Comparison of ENCODE assay signal across 39 cellular contexts in the genomic region with DNA sequence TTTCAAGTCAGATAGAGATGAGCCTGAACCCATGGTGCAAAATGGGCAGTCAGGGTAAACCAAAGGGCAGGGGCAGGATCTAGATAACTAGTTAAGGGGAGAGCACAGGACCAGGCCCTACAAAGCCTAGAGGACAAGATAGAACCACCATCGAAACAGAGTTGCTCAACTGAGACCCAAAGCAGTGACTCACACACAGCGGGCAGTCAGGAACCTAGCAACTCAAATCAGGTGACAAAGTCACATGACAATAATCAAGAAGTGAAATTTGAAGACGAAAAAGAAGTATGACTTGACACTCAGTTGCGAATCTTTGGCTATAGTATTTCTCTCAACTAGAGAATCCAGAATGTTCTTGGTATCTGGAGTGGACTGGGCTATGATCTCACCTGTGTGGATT.
DNase-seq lines count a peak whose midpoint lies in the region; ATAC-seq, FAIRE-seq and TF ChIP-seq lines count a peak whose summit lies in the region.
"Had no signal": no experiment of that assay in that cellular context is flagged by ENCODE, and none has a peak within 500 bp of the region (broad histone marks: within the 10 kb centered on the region; RNA-seq: fewer than 3 reads in every experiment).

No MANE protein-coding gene starts in this region.

- no peak overlapping the region for H4K91ac ChIP-seq in IMR-90 (ENCODE audit: insufficient read depth, low read depth, low read length)

- intact Hi-C loops in IMR-90 (cut with micrococcal nuclease) (no loop called here), ovary (cut with DNase I) (no loop called here), left lung (cut with DNase I) (no loop called here), right cardiac atrium (cut with DNase I) (no loop called here)

- H2BK120ac ChIP-seq in IMR-90 (ENCODE audit: low read depth, low read length): no peak overlapping the region

- dilution Hi-C loops in IMR-90 (cut with HindIII; ENCODE audit: low sequenced_read_pairs, unreplicated experiment): no loop called here

- BruUV-seq in IMR-90 (replicated peaks; lab: Mats Ljungman, UMichigan): no TSS peak

- H2AFZ ChIP-seq in IMR-90 (replicated peaks; ENCODE audit: low read length, poor library complexity) (no peak overlapping the region), OCI-LY3 (ENCODE audit: low read depth, low read length) (peak overlapping the region; percentile 92)

- H2AK9ac ChIP-seq in IMR-90 (replicated peaks; ENCODE audit: low read depth, low read length, poor library complexity): no peak overlapping the region

- no peak for TF ChIP-seq RAD21 in IMR-90 (IDR thresholded peaks at IDR 0.05; ENCODE audit: low read length)

- no peaks in the 10 kb centered on the region for H3K4me1 ChIP-seq in IMR-90 (ENCODE audit: control insufficient read depth, insufficient read depth, low read length)
- peaks cover 25% of the 10 kb centered on the region for H3K4me1 ChIP-seq in OCI-LY3 (ENCODE audit: low read length)
- H3K4me1 ChIP-seq in ovary (ENCODE audit: insufficient read depth): no peaks in the 10 kb centered on the region
- H3K4me1 ChIP-seq in left lung: no peaks in the 10 kb centered on the region
- H3K4me1 ChIP-seq in right cardiac atrium (ENCODE audit: control insufficient read depth, insufficient read depth, low read length): no peaks in the 10 kb centered on the region
- H3K4me1 ChIP-seq: HAP-1, right atrium auricular region, spleen had no signal

- POLR2A ChIA-PET in IMR-90 (lab: Charles Lee; ENCODE audit: unreplicated experiment): no interaction called here

- H3K14ac ChIP-seq in IMR-90 (replicated peaks; ENCODE audit: low read depth, low read length): no peak overlapping the region

- no peaks in the 10 kb centered on the region for H3K36me3 ChIP-seq in IMR-90 (ENCODE audit: control insufficient read depth, insufficient read depth, low read length)
- no peaks in the 10 kb centered on the region for H3K36me3 ChIP-seq in OCI-LY3 (replicated peaks; ENCODE audit: low read depth, low read length)
- no peaks in the 10 kb centered on the region for H3K36me3 ChIP-seq in ovary
- no peaks in the 10 kb centered on the region for H3K36me3 ChIP-seq in left lung
- H3K36me3 ChIP-seq: HAP-1, left ventricle myocardium inferior, right atrium auricular region, spleen, thoracic aorta had no signal

- no peaks in the 10 kb centered on the region for H3K9me1 ChIP-seq in IMR-90 (ENCODE audit: insufficient read depth, low read length)

- no peak for TF ChIP-seq CTCF in IMR-90 (conservative IDR thresholded peaks at IDR 0.05; ENCODE audit: low read depth, low read length)
- TF ChIP-seq CTCF in OCI-LY3 (IDR thresholded peaks at IDR 0.05; ENCODE audit: low read depth, low read length): no peak
- TF ChIP-seq CTCF in choroid plexus epithelial cell (conservative IDR thresholded peaks at IDR 0.05; ENCODE audit: low read depth, low read length): no peak
- no peak for TF ChIP-seq CTCF in ovary (IDR thresholded peaks at IDR 0.05)
- TF ChIP-seq CTCF in left lung (IDR thresholded peaks at IDR 0.05): no peak

- no peak overlapping the region for H2BK5ac ChIP-seq in IMR-90 (ENCODE audit: low read depth, low read length, poor library complexity, severe bottlenecking)

- in situ Hi-C loops in Caki2 (cut with HindIII; ENCODE audit: low pct_unique_long_range_greater_than_20kb, low sequenced_read_pairs): no loop called here
- in situ Hi-C loops in IMR-90 (cut with MboI; ENCODE audit: low sequenced_read_pairs): no loop called here

- no peak overlapping the region for H2AK5ac ChIP-seq in IMR-90 (ENCODE audit: low read depth, low read length)

- H3K56ac ChIP-seq in IMR-90 (ENCODE audit: extremely low read depth, insufficient read depth, low read length): no peak overlapping the region

- no peak for FAIRE-seq in HTR-8/SVneo (lab: Jason Lieb, UNC)
- FAIRE-seq: astrocyte, GM12891, islet of Langerhans, TTC549, urothelium cell line had no signal

- H2BK20ac ChIP-seq in IMR-90 (ENCODE audit: low read depth, low read length): no peak overlapping the region

- no peak overlapping the region for H3K9ac ChIP-seq in IMR-90 (ENCODE audit: low read depth, low read length)
- no peak overlapping the region for H3K9ac ChIP-seq in OCI-LY3 (ENCODE audit: low read length)
- H3K9ac ChIP-seq: SK-N-SH had no signal

- H3K9me3 ChIP-seq in IMR-90 (ENCODE audit: control insufficient read depth, insufficient read depth, low read length): no peaks in the 10 kb centered on the region
- H3K9me3 ChIP-seq in OCI-LY3 (ENCODE audit: insufficient read depth, low read length): no peaks in the 10 kb centered on the region
- H3K9me3 ChIP-seq in ovary: no peaks in the 10 kb centered on the region
- no peaks in the 10 kb centered on the region for H3K9me3 ChIP-seq in left lung
- no peaks in the 10 kb centered on the region for H3K9me3 ChIP-seq in right cardiac atrium (ENCODE audit: control insufficient read depth, low read length)
- H3K9me3 ChIP-seq: HAP-1, left ventricle myocardium inferior, right atrium auricular region, SK-N-SH, spleen, thoracic aorta had no signal

- H4K20me1 ChIP-seq in IMR-90 (ENCODE audit: insufficient read depth, low read length) (no peaks in the 10 kb centered on the region), OCI-LY3 (ENCODE audit: insufficient read depth, low read length) (no peaks in the 10 kb centered on the region)

- H3K27me3 ChIP-seq in IMR-90 (ENCODE audit: control insufficient read depth, insufficient read depth, low read length): no peaks in the 10 kb centered on the region
- no peaks in the 10 kb centered on the region for H3K27me3 ChIP-seq in OCI-LY3 (ENCODE audit: low read depth, low read length)
- H3K27me3 ChIP-seq in ovary: no peaks in the 10 kb centered on the region
- no peaks in the 10 kb centered on the region for H3K27me3 ChIP-seq in left lung
- H3K27me3 ChIP-seq in right cardiac atrium (ENCODE audit: control insufficient read depth, insufficient read depth): no peaks in the 10 kb centered on the region
- H3K27me3 ChIP-seq: right atrium auricular region, spleen had no signal

- TF ChIP-seq POLR2A in IMR-90 (IDR thresholded peaks at IDR 0.05; ENCODE audit: low read depth, low read length) (no peak), ovary (IDR thresholded peaks at IDR 0.05) (no peak)

- no peak overlapping the region for H2BK15ac ChIP-seq in IMR-90 (ENCODE audit: low read depth, low read length)

- H3K27ac ChIP-seq in IMR-90 (ENCODE audit: insufficient read depth, low read length) (no peak overlapping the region), OCI-LY3 (ENCODE audit: low read length) (peak overlapping the region; percentile 30; the same call in 1 of the 2 replicates), ovary (no peak overlapping the region), left lung (no peak overlapping the region), right cardiac atrium (ENCODE audit: low read length) (no peak overlapping the region)
- H3K27ac ChIP-seq: left ventricle myocardium inferior, right atrium auricular region, spleen, thoracic aorta had no signal

- H4K8ac ChIP-seq in IMR-90 (ENCODE audit: low read depth in 2 of 2, low read length in 2 of 2): no peak overlapping the region

- H4K5ac ChIP-seq in IMR-90 (ENCODE audit: low read depth, low read length): no peak overlapping the region

- 82% methylated on average over 2 of the region's 4 CpGs; no CpG with 5 or more reads in 1 of the 2 experiments for WGBS in IMR-90 (ENCODE audit: extremely low coverage in 2 of 2, insufficient read length in 1 of 2), 2 experiments
- 94 to 99% (median 97%) methylated on average over 4 of the region's 4 CpGs for WGBS in ovary, 3 donors
- 91% methylated on average over 4 of the region's 4 CpGs for WGBS in right cardiac atrium

- H3K18ac ChIP-seq in IMR-90 (ENCODE audit: low read depth, low read length): no peak overlapping the region

- no peaks in the 10 kb centered on the region for H3K79me1 ChIP-seq in IMR-90 (ENCODE audit: low read depth in 1 of 2, low read length in 2 of 2)

- no peak overlapping the region for H3K4ac ChIP-seq in IMR-90 (ENCODE audit: low read depth, low read length)

- no peak overlapping the region for H3K23ac ChIP-seq in IMR-90 (ENCODE audit: low read depth, low read length)

- H3K4me2 ChIP-seq in IMR-90 (ENCODE audit: low read depth, low read length) (no peak overlapping the region), OCI-LY3 (ENCODE audit: low read length) (peak overlapping the region; percentile 47)
- H3K4me2 ChIP-seq: SK-N-SH had no signal

- ATAC-seq in IMR-90 (ENCODE audit: low read depth) (no peak), left lung (no peak), right cardiac atrium (no peak)
- ATAC-seq: activated naive CD8-positive, alpha-beta T cell treated with anti-CD3 and anti-CD28 coated beads, Interleukin-2, amount 50 U/mL, for 24 hours; activated T-cell treated with anti-CD3 and anti-CD28 coated beads, Interleukin-2, amount 50 U/mL, for 72 hours; esophagus mucosa; PC-3; Right ventricle myocardium inferior; stimulated activated naive CD8-positive, alpha-beta T cell treated with anti-CD3 and anti-CD28 coated beads, Interleukin-15, amount 100 ng/mL, for 72 hours had no signal

- no peaks in the 10 kb centered on the region for H3K79me2 ChIP-seq in OCI-LY3 (ENCODE audit: low read length)

- no peak for TF ChIP-seq EP300 in ovary (IDR thresholded peaks at IDR 0.05)

- H3K4me3 ChIP-seq in IMR-90 (ENCODE audit: insufficient read depth, low read depth, low read length) (no peak overlapping the region), OCI-LY3 (ENCODE audit: low read length) (peak overlapping the region; percentile 1; the same call in 1 of the 2 replicates), choroid plexus epithelial cell (ENCODE audit: low read depth, low read length) (no peak overlapping the region), ovary (no peak overlapping the region), left lung (no peak overlapping the region), right cardiac atrium (ENCODE audit: low read length) (no peak overlapping the region)
- H3K4me3 ChIP-seq: HAP-1, left ventricle myocardium inferior, right atrium auricular region, spleen, thoracic aorta had no signal

- DNase-seq in Caki2 (ENCODE audit: low read depth): peak; percentile 13
- DNase-seq in IMR-90: no peak
- peak; percentile 26 for DNase-seq in choroid plexus epithelial cell (ENCODE audit: low read depth)
- DNase-seq in HTR-8/SVneo (ENCODE audit: insufficient read length, low spot score): no peak
- DNase-seq in ovary: no peak
- DNase-seq in left lung: no peak
- DNase-seq in right cardiac atrium: no peak
- DNase-seq: activated CD4-positive, alpha-beta memory T cell treated with anti-CD3 and anti-CD28 coated beads for 36 hours; activated CD4-positive, CD25-positive, alpha-beta regulatory T cell treated with anti-CD3 and anti-CD28 coated beads, Interleukin-2, amount 50 U/mL, for 72 hours; activated naive CD8-positive, alpha-beta T cell treated with anti-CD3 and anti-CD28 coated beads, Interleukin-2, amount 50 U/mL, for 24 hours; activated T-cell treated with anti-CD3 and anti-CD28 coated beads, Interleukin-2, amount 50 U/mL, for 72 hours; AML-193; CD4-positive, alpha-beta memory T cell; central memory CD4-positive, alpha-beta T cell; DMS 273 treated with DMSO at 0.1 percent for 48 hours; foreskin fibroblast; KBM-7; left ventricle myocardium inferior; naive B cell; NCI-H2107; NCI-H345; NCI-H748 treated with DMSO at 0.1 percent for 48 hours; PC-3; posterior cingulate gyrus; SK-N-SH; spleen; stimulated activated CD8-positive, alpha-beta memory T cell treated with anti-CD3 and anti-CD28 coated beads, Interleukin-4, amount 100 ng/mL, for 48 hours; stimulated activated naive CD8-positive, alpha-beta T cell treated with anti-CD3 and anti-CD28 coated beads, Interleukin-15, amount 100 ng/mL, for 72 hours had no signal

- CTCF ChIA-PET in IMR-90 (lab: Yijun Ruan, JAX): no interaction called here

Comparison
In these comparisons a context has a peak if more than half of its experiments do, and no peak if none do; other contexts are left out.
1. DNase-seq: peak in Caki2 (single experiment) and choroid plexus epithelial cell (single experiment); none in IMR-90 (single experiment), HTR-8/SVneo (single experiment), ovary (0 of 5), left lung (0 of 2) and right cardiac atrium (0 of 3).